ENCODE assay signal across 21 cellular contexts in genomic region chr14:47511829-47512228, GRCh38.
DNase-seq lines count a peak whose midpoint lies in the region; ATAC-seq, FAIRE-seq and TF ChIP-seq lines count a peak whose summit lies in the region.
"Had no signal": no experiment of that assay in that cellular context is flagged by ENCODE, and none has a peak within 500 bp of the region (broad histone marks: within the 10 kb centered on the region; RNA-seq: fewer than 3 reads in every experiment).

No MANE protein-coding gene starts in this region.

- no peak overlapping the region for H2BK5ac ChIP-seq in neuronal stem cell (ENCODE audit: low read length)

- no peak for FAIRE-seq in HepG2 (lab: Jason Lieb, UNC)
- FAIRE-seq: A549, GM12878, GM12892, GM18507 had no signal

- H3K4me3 ChIP-seq in HepG2 (replicated peaks in 1 of 3; ENCODE audit: insufficient read depth in 1 of 3, low read depth in 2 of 3, low read length in 3 of 3) (no peak overlapping the region), right lobe of liver (no peak overlapping the region), neuronal stem cell (ENCODE audit: low read length in 2 of 2) (no peak overlapping the region)
- H3K4me3 ChIP-seq: A549; BLaER1 treated with 17β-estradiol and CSF1 and Interleukin-3, amounts not matched to agents 10 nM and 100 nM; GM12878 had no signal

- TF ChIP-seq CTCF in HepG2 (CRISPR knock-in tag; IDR thresholded peaks at IDR 0.05) (no peak), right lobe of liver (IDR thresholded peaks at IDR 0.05) (no peak)

- in situ Hi-C loops in HepG2 (cut with HindIII; ENCODE audit: extremely low pct_ligation_motif_present, low pct_unique_long_range_greater_than_20kb), result no loop called here
- in situ Hi-C loops in SK-MEL-5 (cut with HindIII; ENCODE audit: low pct_unique_long_range_greater_than_20kb, low sequenced_read_pairs), result no loop called here

- no TSS peak for BruUV-seq in HepG2 (replicated peaks; lab: Mats Ljungman, UMichigan)

- ATAC-seq in HepG2, result no peak
- ATAC-seq in right lobe of liver, result no peak
- ATAC-seq in GM21786 (IDR thresholded peaks at IDR 0.05; ENCODE audit: unreplicated experiment), result no peak
- ATAC-seq: A549; CD8-positive, alpha-beta T cell; GM12878 had no signal

- no peak overlapping the region for H2AK5ac ChIP-seq in neuronal stem cell (ENCODE audit: low read depth, low read length)

- H3K4me2 ChIP-seq in HepG2 (ENCODE audit: low read depth, low read length) (no peak overlapping the region), neuronal stem cell (ENCODE audit: insufficient read depth, low read length, poor library complexity, severe bottlenecking) (no peak overlapping the region)
- H3K4me2 ChIP-seq: A549; BLaER1 treated with 17β-estradiol and CSF1 and Interleukin-3, amounts not matched to agents 10 nM and 100 nM had no signal

- H3K4me1 ChIP-seq in HepG2 (ENCODE audit: insufficient read depth, low read length) (peaks cover 14% of the 10 kb centered on the region), right lobe of liver (no peaks in the 10 kb centered on the region), neuronal stem cell (ENCODE audit: control insufficient read depth in 2 of 2, insufficient read depth in 1 of 2, low read depth in 1 of 2, low read length in 2 of 2) (peaks cover 0 to 12% of the 10 kb centered on the region in 2 donors)
- H3K4me1 ChIP-seq: A549 had no signal

- intact Hi-C loops in HepG2 (cut with micrococcal nuclease; ENCODE audit: unreplicated experiment) (no loop called here), right lobe of liver (cut with DNase I) (no loop called here)

- no peak for DNase-seq in HepG2 (ENCODE audit: low spot score)
- no peak for DNase-seq in right lobe of liver
- DNase-seq in SK-MEL-5 (ENCODE audit: low read depth, low spot score), result peak; percentile 53
- no peak for DNase-seq in neuronal stem cell (ENCODE audit: low spot score)
- no peak for DNase-seq in DMS53 treated with DMSO at 0.1 percent for 48 hours (lab: John Stamatoyannopoulos, UW; ENCODE audit: unreplicated experiment)
- DNase-seq: AML-193; Caco-2; CD4-positive, alpha-beta T cell; CD8-positive, alpha-beta T cell; DMS79; DND-41; EL; GDM1 had no signal

- H3K79me2 ChIP-seq in HepG2 (ENCODE audit: insufficient read depth, low read length), result no peaks in the 10 kb centered on the region

- H3K9me3 ChIP-seq in HepG2 (ENCODE audit: low read length) (no peaks in the 10 kb centered on the region; the same call in 1 of the 2 replicates), right lobe of liver (no peaks in the 10 kb centered on the region), neuronal stem cell (replicated peaks in 1 of 2; ENCODE audit: control insufficient read depth in 2 of 2, insufficient read depth in 1 of 2, low read depth in 1 of 2, low read length in 2 of 2) (no peaks in the 10 kb centered on the region)
- H3K9me3 ChIP-seq: A549; BLaER1 treated with 17β-estradiol and CSF1 and Interleukin-3, amounts not matched to agents 10 nM and 100 nM; Caco-2 had no signal

- WGBS in HepG2 (ENCODE audit: low lambda C conversion rate), result 46% methylated on average over 2 of the region's 2 CpGs
- WGBS in right lobe of liver (ENCODE audit: insufficient coverage, low coverage, low lambda C conversion rate, missing lambda C conversion rate), result 68% methylated on average over 2 of the region's 2 CpGs
- no CpG with 5 or more reads among the region's 2 CpGs for WGBS in neuronal stem cell (ENCODE audit: extremely low coverage in 2 of 2, insufficient read length in 2 of 2, insufficient replicate concordance in 1 of 2), 2 donors

- H3K18ac ChIP-seq in neuronal stem cell (ENCODE audit: low read length), result no peak overlapping the region

- no peak overlapping the region for H2BK12ac ChIP-seq in neuronal stem cell (ENCODE audit: low read length)

- H3K27me3 ChIP-seq in HepG2 (ENCODE audit: control insufficient read depth in 1 of 2, insufficient read depth in 2 of 2, low read length in 2 of 2) (no peaks in the 10 kb centered on the region), right lobe of liver (no peaks in the 10 kb centered on the region), neuronal stem cell (ENCODE audit: control insufficient read depth in 3 of 3, insufficient read depth in 3 of 3, low read depth in 1 of 3, low read length in 3 of 3) (no peaks in the 10 kb centered on the region)
- H3K27me3 ChIP-seq: BLaER1 treated with 17β-estradiol and CSF1 and Interleukin-3, amounts not matched to agents 10 nM and 100 nM had no signal

- TF ChIP-seq RAD21 in HepG2 (CRISPR knock-in tag; IDR thresholded peaks at IDR 0.05), result no peak

- no peak for TF ChIP-seq EP300 in HepG2 (IDR thresholded peaks at IDR 0.05; ENCODE audit: low read depth in 2 of 2, low read length in 2 of 2)
- TF ChIP-seq EP300 in HepG2 (CRISPR knock-in tag; IDR thresholded peaks at IDR 0.05; ENCODE audit: borderline replicate concordance), result no peak

- H2BK15ac ChIP-seq in neuronal stem cell (ENCODE audit: low read length), result no peak overlapping the region

- no peak overlapping the region for H3K4ac ChIP-seq in neuronal stem cell (ENCODE audit: low read length)

- H3K23ac ChIP-seq in neuronal stem cell (ENCODE audit: low read depth, low read length, poor library complexity), result no peak overlapping the region

- no peak overlapping the region for H3K14ac ChIP-seq in neuronal stem cell (ENCODE audit: low read length)

- CTCF ChIA-PET in HepG2 (lab: Yijun Ruan, JAX; ENCODE audit: low intra/inter-chr PET ratio, low total read pairs), result no interaction called here

- no peaks in the 10 kb centered on the region for H4K20me1 ChIP-seq in HepG2 (ENCODE audit: insufficient read depth, low read length)
- H4K20me1 ChIP-seq: BLaER1 treated with 17β-estradiol and CSF1 and Interleukin-3, amounts not matched to agents 10 nM and 100 nM had no signal

- H3K36me3 ChIP-seq in HepG2 (replicated peaks in 1 of 2; ENCODE audit: control insufficient read depth in 1 of 2, insufficient read depth in 2 of 2, low read length in 2 of 2) (no peaks in the 10 kb centered on the region), right lobe of liver (no peaks in the 10 kb centered on the region), neuronal stem cell (replicated peaks in 1 of 2; ENCODE audit: control insufficient read depth in 2 of 2, insufficient read depth in 2 of 2, low read length in 2 of 2) (no peaks in the 10 kb centered on the region)
- H3K36me3 ChIP-seq: BLaER1 treated with 17β-estradiol and CSF1 and Interleukin-3, amounts not matched to agents 10 nM and 100 nM had no signal

- H3K9ac ChIP-seq in HepG2 (ENCODE audit: insufficient read depth, low read depth, low read length) (no peak overlapping the region), neuronal stem cell (ENCODE audit: low read depth, low read length, poor library complexity) (no peak overlapping the region)
- H3K9ac ChIP-seq: BLaER1 treated with 17β-estradiol and CSF1 and Interleukin-3, amounts not matched to agents 10 nM and 100 nM had no signal

- H3K79me1 ChIP-seq in neuronal stem cell (ENCODE audit: low read depth, low read length), result no peaks in the 10 kb centered on the region

- POLR2A ChIA-PET in HepG2 (lab: Yijun Ruan, JAX), result no interaction called here

- H3K27ac ChIP-seq in HepG2 (ENCODE audit: extremely low read length, insufficient read depth, low read length) (no peak overlapping the region), right lobe of liver (no peak overlapping the region), neuronal stem cell (replicated peaks; ENCODE audit: low read length) (no peak overlapping the region)
- H3K27ac ChIP-seq: 22Rv1; A549; BLaER1 treated with 17β-estradiol and CSF1 and Interleukin-3, amounts not matched to agents 10 nM and 100 nM; C4-2B had no signal

- no peak overlapping the region for H4K91ac ChIP-seq in neuronal stem cell (ENCODE audit: low read depth, low read length, poor library complexity)

- H2BK120ac ChIP-seq in neuronal stem cell (ENCODE audit: low read depth, low read length), result no peak overlapping the region

- TF ChIP-seq POLR2A in HepG2 (IDR thresholded peaks at IDR 0.05; ENCODE audit: insufficient read depth in 1 of 2, low read depth in 2 of 2, low read length in 2 of 2) (no peak), right lobe of liver (IDR thresholded peaks at IDR 0.05) (no peak)

- H4K8ac ChIP-seq in neuronal stem cell (ENCODE audit: low read depth, low read length), result no peak overlapping the region

- no peak overlapping the region for H2AFZ ChIP-seq in HepG2 (ENCODE audit: low read length)
- H2AFZ ChIP-seq in neuronal stem cell (ENCODE audit: low read length), result peak overlapping the region; percentile 15

TF ChIP-seq in HepG2, 621 proteins besides CTCF, POLR2A, EP300 and RAD21 (continues in another document):
- TF ChIP-seq USF2 (IDR thresholded peaks at IDR 0.05; ENCODE audit: low read depth, low read length) (no peak), USF2 (CRISPR knock-in tag; IDR thresholded peaks at IDR 0.05; ENCODE audit: borderline replicate concordance) (no peak), MAFK (conservative IDR thresholded peaks at IDR 0.05 in 1 of 2, IDR thresholded peaks at IDR 0.05 in 1 of 2; ENCODE audit: low read length in 2 of 2) (peak; percentile 14 to 70; a peak in 2 of 4 replicates), ZNF3 (CRISPR knock-in tag; IDR thresholded peaks at IDR 0.05) (no peak)
